8 cellular contexts compared by ENCODE assay signal in genomic region chr14:89618309-89618708, GRCh38.
DNase-seq lines count a peak whose midpoint lies in the region; TF ChIP-seq lines count a peak whose summit lies in the region.

No MANE protein-coding gene starts in this region.

- H3K4me1 ChIP-seq in transverse colon: peaks cover 0 to 41% (median 12%) of the 10 kb centered on the region in 4 donors

- DNase-seq in GM06990 (ENCODE audit: extremely low read depth, insufficient read length) (no peak), NB4 (ENCODE audit: low read depth) (peak; percentile 25), dedifferentiated amniotic fluid mesenchymal stem cell (ENCODE audit: extremely low spot score) (peak; percentile 20), lung microvascular endothelial cell (ENCODE audit: low read depth in 2 of 2) (peak; percentile 37 to 47), transverse colon (peak; percentile 21), posterior cingulate gyrus (no peak), NK-92 (lab: John Stamatoyannopoulos, UW; ENCODE audit: unreplicated experiment) (no peak), cerebellar cortex (ENCODE audit: low spot score) (no peak)

- H3K4me3 ChIP-seq in GM06990 (replicated peaks; ENCODE audit: low read depth, low read length) (peak overlapping the region; percentile 62), NB4 (ENCODE audit: low read depth, low read length) (peak overlapping the region; percentile 55), transverse colon (peak overlapping the region; percentile 70 to 93 (median 78))

- in situ Hi-C loops in transverse colon (cut with MboI; ENCODE audit: low pct_ligation_motif_present in 1 of 4, low pct_unique_long_range_greater_than_20kb in 1 of 4, low sequenced_read_pairs in 3 of 4): loop anchor here in 1 of 4 donors (25.0 kb wide), 1 partner anchor 294 kb away; no protein-coding TSS in a partner anchor

- TF ChIP-seq EP300 in transverse colon (IDR thresholded peaks at IDR 0.05; ENCODE audit: low read depth): no peak

- intact Hi-C loops in transverse colon (cut with DNase I; ENCODE audit: low total_unique reads) (loop anchor here (10.0 kb wide), 1 partner anchor 204 kb away; the partner anchor contains the start of gene FOXN3), posterior cingulate gyrus (cut with DNase I) (loop anchor here (2.0 to 10.0 kb wide), 3 partner anchors 134 to 306 kb away; partner anchors contain the start of gene FOXN3)

- H3K27ac ChIP-seq in transverse colon: peak overlapping the region; percentile 77 to 88 (median 85)

- H3K27me3 ChIP-seq in GM06990 (replicated peaks; ENCODE audit: control insufficient read depth, insufficient read depth, low read length) (no peaks in the 10 kb centered on the region), transverse colon (no peaks in the 10 kb centered on the region)

- H3K36me3 ChIP-seq in GM06990 (ENCODE audit: control insufficient read depth, insufficient read depth, low read length) (no peaks in the 10 kb centered on the region), transverse colon (no peaks in the 10 kb centered on the region)

- no peaks in the 10 kb centered on the region for H3K9me3 ChIP-seq in transverse colon

- TF ChIP-seq POLR2A in NB4 (IDR thresholded peaks at IDR 0.05; ENCODE audit: extremely low read depth, insufficient read length) (no peak), transverse colon (IDR thresholded peaks at IDR 0.05) (no peak)

- TF ChIP-seq CTCF in GM06990 (IDR thresholded peaks at IDR 0.05; ENCODE audit: insufficient read depth, low read length, poor library complexity, severe bottlenecking): no peak
- no peak for TF ChIP-seq CTCF in NB4 (IDR thresholded peaks at IDR 0.05; ENCODE audit: low read depth, low read length)
- no peak for TF ChIP-seq CTCF in transverse colon (IDR thresholded peaks at IDR 0.05)

- WGBS in transverse colon (ENCODE audit: low coverage in 1 of 2), 2 donors: 0 to 1% methylated on average over 7 of the region's 7 CpGs

Comparison
In these comparisons a context has a peak if more than half of its experiments do, and no peak if none do; other contexts are left out.
1. DNase-seq: peak in NB4 (single experiment), dedifferentiated amniotic fluid mesenchymal stem cell (single experiment), lung microvascular endothelial cell (2 of 2) and transverse colon (single experiment); none in GM06990 (single experiment), posterior cingulate gyrus (0 of 10), NK-92 (single experiment) and cerebellar cortex (single experiment).
2. Peak in every context shown above with its lines, with median percentiles within 50 percentile points of each other: H3K4me3 ChIP-seq.